8 cellular contexts compared by ENCODE assay signal in genomic region chr9:133955821-133956411, GRCh38. TPM values are rescaled to one million over a fixed set of nuclear protein-coding genes. Genes with fewer than 3 reads are reported as not detected.
DNase-seq lines count a peak whose midpoint lies in the region; ATAC-seq and TF ChIP-seq lines count a peak whose summit lies in the region.

No MANE protein-coding gene starts in this region.

- peak overlapping the region; percentile 69 to 89 for H3K4me3 Mint-ChIP-seq in CD14-positive monocyte
- H3K4me3 Mint-ChIP-seq in activated T-cell treated with anti-CD3 and anti-CD28 coated beads, Interleukin-2, amount 50 U/mL, for 72 hours, result peak overlapping the region; percentile 70 to 73

- peak overlapping the region in 1 of 7 donors; percentile 36 for H3K27ac Mint-ChIP-seq in CD14-positive monocyte
- H3K27ac Mint-ChIP-seq in activated T-cell treated with anti-CD3 and anti-CD28 coated beads, Interleukin-2, amount 50 U/mL, for 72 hours, result peak overlapping the region; percentile 77

- intact Hi-C loops in CD14-positive monocyte (cut with micrococcal nuclease) (loop anchor here in 1 of 2 donors (5.0 kb wide), 1 partner anchor 36 kb away; the partner anchor contains the start of gene VAV2), left ventricle myocardium superior (cut with micrococcal nuclease) (no loop called here)

- peaks cover 7 to 9% of the 10 kb centered on the region in 2 donors for H3K36me3 Mint-ChIP-seq in CD14-positive monocyte
- no peaks in the 10 kb centered on the region for H3K36me3 Mint-ChIP-seq in activated T-cell treated with anti-CD3 and anti-CD28 coated beads, Interleukin-2, amount 50 U/mL, for 72 hours (ENCODE audit: insufficient read depth in 2 of 2)

- no peak for TF ChIP-seq CTCF in CD14-positive monocyte (IDR thresholded peaks at IDR 0.05)

- peaks cover 6 to 11% (median 11%) of the 10 kb centered on the region in 3 donors for H3K27me3 Mint-ChIP-seq in CD14-positive monocyte (ENCODE audit: low read depth in 3 of 3)
- no peaks in the 10 kb centered on the region for H3K27me3 Mint-ChIP-seq in activated T-cell treated with anti-CD3 and anti-CD28 coated beads, Interleukin-2, amount 50 U/mL, for 72 hours (ENCODE audit: low read depth)

- peak; percentile 40 for ATAC-seq in HG02759 (IDR thresholded peaks at IDR 0.05; ENCODE audit: unreplicated experiment)
- peak; percentile 60 to 62 for ATAC-seq in activated T-cell treated with anti-CD3 and anti-CD28 coated beads, Interleukin-2, amount 50 U/mL, for 72 hours (replicated peaks in 1 of 2)
- peak; percentile 21 for ATAC-seq in left ventricle myocardium superior
- no peak for ATAC-seq in GM21528 (IDR thresholded peaks at IDR 0.05; ENCODE audit: low FRiP score, unreplicated experiment)
- ATAC-seq in HG03025 (IDR thresholded peaks at IDR 0.05; ENCODE audit: low FRiP score, unreplicated experiment), result no peak

- DNase-seq in CD14-positive monocyte (ENCODE audit: low spot score) (no peak), left ventricle myocardium superior (peak; percentile 39), globus pallidus (ENCODE audit: low spot score) (no peak)
- peak; percentile 9 to 23 for DNase-seq in activated T-cell treated with anti-CD3 and anti-CD28 coated beads, Interleukin-2, amount 50 U/mL, for 72 hours
- DNase-seq in stimulated activated CD4-positive, alpha-beta T cell treated with anti-CD3 and anti-CD28 coated beads, Interleukin-2, amount 100 ng/mL, for 4 hours (ENCODE audit: low read depth), result peak; percentile 18

- H3K4me1 Mint-ChIP-seq in CD14-positive monocyte, result peaks cover 50% of the 10 kb centered on the region
- peaks cover 19% of the 10 kb centered on the region for H3K4me1 Mint-ChIP-seq in activated T-cell treated with anti-CD3 and anti-CD28 coated beads, Interleukin-2, amount 50 U/mL, for 72 hours (ENCODE audit: low read depth)

- peaks cover 0 to 2% (median 0%) of the 10 kb centered on the region in 7 donors for H3K9me3 Mint-ChIP-seq in CD14-positive monocyte
- no peaks in the 10 kb centered on the region for H3K9me3 Mint-ChIP-seq in activated T-cell treated with anti-CD3 and anti-CD28 coated beads, Interleukin-2, amount 50 U/mL, for 72 hours

RNA-seq across cellular contexts. Expression of gene VAV2, which starts 36.2 kb away (rescaled TPM):
- polyA plus RNA-seq in CD14-positive monocyte, result 1 to 10 TPM; 2.3 TPM
- 1 to 10 TPM; 4.6 to 5.1 TPM for total RNA-seq in activated T-cell treated with anti-CD3 and anti-CD28 coated beads, Interleukin-2, amount 50 U/mL, for 72 hours
- total RNA-seq in left ventricle myocardium superior, result 6.1 TPM

Comparison
In these comparisons a context has a peak if more than half of its experiments do, and no peak if none do; other contexts are left out.
1. DNase-seq: peak in activated T-cell treated with anti-CD3 and anti-CD28 coated beads, Interleukin-2, amount 50 U/mL, for 72 hours (2 of 2), left ventricle myocardium superior (single experiment) and stimulated activated CD4-positive, alpha-beta T cell treated with anti-CD3 and anti-CD28 coated beads, Interleukin-2, amount 100 ng/mL, for 4 hours (single experiment); none in CD14-positive monocyte (single experiment) and globus pallidus (single experiment).
2. ATAC-seq: peak in HG02759 (single experiment), activated T-cell treated with anti-CD3 and anti-CD28 coated beads, Interleukin-2, amount 50 U/mL, for 72 hours (2 of 2) and left ventricle myocardium superior (single experiment); none in GM21528 (single experiment) and HG03025 (single experiment).